In genomic region chr14:88750413-88750812, GRCh38 we compare ENCODE assay signal across 19 cellular contexts. TPM values are rescaled to one million over a fixed set of nuclear protein-coding genes. Genes with fewer than 3 reads are reported as not detected.
DNase-seq lines count a peak whose midpoint lies in the region; ATAC-seq, FAIRE-seq and TF ChIP-seq lines count a peak whose summit lies in the region.
"Had no signal": no experiment of that assay in that cellular context is flagged by ENCODE, and none has a peak within 500 bp of the region (broad histone marks: within the 10 kb centered on the region; RNA-seq: fewer than 3 reads in every experiment).

No MANE protein-coding gene starts in this region.

- no peak for TF ChIP-seq POLR2A in A549 (IDR thresholded peaks at IDR 0.05; ENCODE audit: low read length)

- no peak for TF ChIP-seq EP300 in A549 (IDR thresholded peaks at IDR 0.05)

- no peaks in the 10 kb centered on the region for H3K27me3 ChIP-seq in GM06990 (replicated peaks; ENCODE audit: control insufficient read depth, insufficient read depth, low read length)
- H3K27me3 ChIP-seq in endodermal cell (ENCODE audit: control insufficient read depth, insufficient read depth, low read length, poor library complexity, severe bottlenecking): no peaks in the 10 kb centered on the region
- H3K27me3 ChIP-seq in ascending aorta: no peaks in the 10 kb centered on the region
- H3K27me3 ChIP-seq: BLaER1 had no signal

- no peak overlapping the region for H3K27ac Mint-ChIP-seq in endodermal cell
- H3K27ac Mint-ChIP-seq: CD8-positive, alpha-beta T cell had no signal

- H3K36me3 ChIP-seq in GM06990 (ENCODE audit: control insufficient read depth, insufficient read depth, low read length) (no peaks in the 10 kb centered on the region), OCI-LY7 (ENCODE audit: insufficient read depth, low read length) (no peaks in the 10 kb centered on the region), endodermal cell (ENCODE audit: control insufficient read depth, insufficient read depth, low read length) (no peaks in the 10 kb centered on the region), ascending aorta (no peaks in the 10 kb centered on the region)
- H3K36me3 ChIP-seq: BLaER1 had no signal

- H3K9me3 ChIP-seq in A549: no peaks in the 10 kb centered on the region
- H3K9me3 ChIP-seq in OCI-LY7 (ENCODE audit: low read length): no peaks in the 10 kb centered on the region
- no peaks in the 10 kb centered on the region for H3K9me3 ChIP-seq in endodermal cell (ENCODE audit: control insufficient read depth, low read length)
- H3K9me3 ChIP-seq in ascending aorta: no peaks in the 10 kb centered on the region
- H3K9me3 ChIP-seq: BLaER1 had no signal

- 77% methylated on average over 1 of the region's 1 CpG for WGBS in A549 (ENCODE audit: missing lambda C conversion rate)
- 80% methylated on average over 1 of the region's 1 CpG; no CpG with 5 or more reads in 1 of the 2 experiments for WGBS in endodermal cell (ENCODE audit: insufficient coverage in 1 of 2, insufficient read length in 1 of 2), 2 experiments

- ATAC-seq in A549 (no peak), omental fat pad (ENCODE audit: low FRiP score) (no peak)
- ATAC-seq: CD8-positive, alpha-beta T cell; GM23338 had no signal

- H3K9ac ChIP-seq in endodermal cell (ENCODE audit: extremely low read depth, low read length, poor library complexity, severe bottlenecking): no peak overlapping the region
- H3K9ac ChIP-seq: BLaER1 had no signal

- BruUV-seq in OCI-LY7 (replicated peaks; lab: Mats Ljungman, UMichigan): no TSS peak

- H3K4me3 Mint-ChIP-seq in endodermal cell: no peak overlapping the region
- H3K4me3 Mint-ChIP-seq: CD8-positive, alpha-beta T cell; GM23338 had no signal

- TF ChIP-seq CTCF in A549 (IDR thresholded peaks at IDR 0.05): no peak
- TF ChIP-seq CTCF in GM06990 (IDR thresholded peaks at IDR 0.05; ENCODE audit: insufficient read depth, low read length, poor library complexity, severe bottlenecking): peak; percentile 16
- peak; percentile 63 for TF ChIP-seq CTCF in OCI-LY7 (conservative IDR thresholded peaks at IDR 0.05; ENCODE audit: low read length)
- peak; percentile 44 for TF ChIP-seq CTCF in endodermal cell (conservative IDR thresholded peaks at IDR 0.05)
- no peak for TF ChIP-seq CTCF in ascending aorta (IDR thresholded peaks at IDR 0.05)
- TF ChIP-seq CTCF in omental fat pad (IDR thresholded peaks at IDR 0.05): no peak

- peaks cover 31% of the 10 kb centered on the region for H3K4me1 ChIP-seq in A549
- no peaks in the 10 kb centered on the region for H3K4me1 ChIP-seq in OCI-LY7 (ENCODE audit: insufficient read depth, low read length, poor library complexity, severe bottlenecking)
- no peaks in the 10 kb centered on the region for H3K4me1 ChIP-seq in endodermal cell (ENCODE audit: control insufficient read depth, insufficient read depth, low read length)
- H3K4me1 ChIP-seq in ascending aorta: no peaks in the 10 kb centered on the region
- H3K4me1 ChIP-seq: BLaER1 had no signal

- CTCF ChIA-PET in A549 (lab: Yijun Ruan, JAX): interaction anchor here (0.6 to 0.8 kb wide), 3 partner anchors 76 to 1382 kb away, joined by 3 read pairs; no protein-coding TSS in a partner anchor
- CTCF ChIA-PET in OCI-LY7 (lab: Charles Lee; ENCODE audit: unreplicated experiment): no interaction called here

- no peaks in the 10 kb centered on the region for H3K9me2 ChIP-seq in OCI-LY7 (ENCODE audit: insufficient read depth, low read length)

- no peaks in the 10 kb centered on the region for H3K79me2 ChIP-seq in OCI-LY7 (ENCODE audit: insufficient read depth, low read depth, low read length)

- H3K4me1 Mint-ChIP-seq in endodermal cell: peaks cover 4% of the 10 kb centered on the region
- H3K4me1 Mint-ChIP-seq: GM23338 had no signal

- intact Hi-C loops in OCI-LY7 (cut with micrococcal nuclease; ENCODE audit: unreplicated experiment): no loop called here
- intact Hi-C loops in ascending aorta (cut with DNase I): no loop called here

- H4K20me1 ChIP-seq in OCI-LY7 (ENCODE audit: insufficient read depth, low read length): no peaks in the 10 kb centered on the region
- H4K20me1 ChIP-seq: BLaER1 had no signal

- POLR2A ChIA-PET in A549 (lab: Yijun Ruan, JAX) (no interaction called here), OCI-LY7 (lab: Charles Lee) (interaction anchor here (1.3 kb wide), 1 partner anchor 9 kb away, joined by 4 read pairs; no protein-coding TSS in a partner anchor)

- TF ChIP-seq RAD21 in A549 (conservative IDR thresholded peaks at IDR 0.05 in 1 of 2, IDR thresholded peaks at IDR 0.05 in 1 of 2): no peak

- no peak overlapping the region for H3K27ac ChIP-seq in A549
- H3K27ac ChIP-seq in OCI-LY7 (ENCODE audit: low read depth, low read length, poor library complexity, severe bottlenecking): no peak overlapping the region
- no peak overlapping the region for H3K27ac ChIP-seq in endodermal cell (ENCODE audit: low read depth, low read length)
- H3K27ac ChIP-seq in ascending aorta: no peak overlapping the region
- H3K27ac ChIP-seq: BLaER1 had no signal

- no peaks in the 10 kb centered on the region for H3K36me3 Mint-ChIP-seq in endodermal cell (ENCODE audit: low read depth)

- no peak overlapping the region for H3K4me2 ChIP-seq in A549
- H3K4me2 ChIP-seq in OCI-LY7 (ENCODE audit: low read length): no peak overlapping the region
- H3K4me2 ChIP-seq: BLaER1, GM23338 had no signal

- FAIRE-seq in A549 (lab: Jason Lieb, UNC): peak; percentile 61
- FAIRE-seq: A204.1, GM12891, GM18507, H54 had no signal

- no peak overlapping the region for H2AFZ ChIP-seq in OCI-LY7 (ENCODE audit: low read length)

- H3K27me3 Mint-ChIP-seq in endodermal cell (ENCODE audit: insufficient read depth): no peaks in the 10 kb centered on the region

- no peaks in the 10 kb centered on the region for H3K9me3 Mint-ChIP-seq in endodermal cell
- H3K9me3 Mint-ChIP-seq: CD8-positive, alpha-beta T cell; GM23338 had no signal

- no peak overlapping the region for H3K4me3 ChIP-seq in A549
- H3K4me3 ChIP-seq in GM06990 (replicated peaks; ENCODE audit: low read depth, low read length): no peak overlapping the region
- H3K4me3 ChIP-seq in OCI-LY7 (ENCODE audit: low read depth, low read length, poor library complexity, severe bottlenecking): no peak overlapping the region
- H3K4me3 ChIP-seq in endodermal cell (ENCODE audit: low read length): no peak overlapping the region
- H3K4me3 ChIP-seq in ascending aorta: no peak overlapping the region
- H3K4me3 ChIP-seq: BLaER1, GM23338 had no signal

- DNase-seq in A549 (ENCODE audit: low read depth in 1 of 2, low spot score in 1 of 2) (no peak), GM06990 (ENCODE audit: extremely low read depth, insufficient read length) (no peak), OCI-LY7 (ENCODE audit: low spot score) (no peak), endodermal cell (no peak), ascending aorta (ENCODE audit: low spot score in 2 of 2) (no peak), NCI-H345 (lab: John Stamatoyannopoulos, UW) (no peak), omental fat pad (ENCODE audit: low spot score) (no peak)
- DNase-seq: Calu3; CD8-positive, alpha-beta T cell; DMS79 treated with DMSO at 0.1 percent for 48 hours; EL; HCEC 1CT had no signal

TF ChIP-seq in A549, 52 proteins besides CTCF, POLR2A, EP300 and RAD21 (continues in another document):
- TF ChIP-seq BHLHE40 (IDR thresholded peaks at IDR 0.05; ENCODE audit: low read depth, low read length) (no peak), EHF (CRISPR knock-in tag; IDR thresholded peaks at IDR 0.05) (no peak), GATA3 (IDR thresholded peaks at IDR 0.05; ENCODE audit: borderline replicate concordance) (no peak), ZFP36 (IDR thresholded peaks at IDR 0.05; ENCODE audit: borderline replicate concordance, partially characterized antibody) (no peak), CHD2 (IDR thresholded peaks at IDR 0.05; ENCODE audit: low read length, partially characterized antibody) (no peak), CBX8 (IDR thresholded peaks at IDR 0.05) (no peak), ESRRA (IDR thresholded peaks at IDR 0.05; ENCODE audit: borderline replicate concordance, low read length) (no peak), ELK1 (IDR thresholded peaks at IDR 0.05; ENCODE audit: low read depth, low read length) (no peak), CHD4 (IDR thresholded peaks at IDR 0.05; ENCODE audit: borderline replicate concordance) (no peak), PBX3 (IDR thresholded peaks at IDR 0.05) (no peak), HOXB5 (CRISPR knock-in tag; IDR thresholded peaks at IDR 0.05) (no peak), NPAS2 (CRISPR knock-in tag; IDR thresholded peaks at IDR 0.05; ENCODE audit: borderline replicate concordance) (no peak), KDM1A (IDR thresholded peaks at IDR 0.05; ENCODE audit: low read depth) (no peak), ZNF302 (CRISPR knock-in tag; IDR thresholded peaks at IDR 0.05) (no peak)

RNA-seq across cellular contexts. Expression of gene EML5, which starts 42.3 kb away (rescaled TPM):
- polyA plus RNA-seq in A549 (2011; rRNA removed) (0.40 and 0.62 TPM in 2 replicates), A549 (2017; fragmentation: RNase III; extraction: RNeasy Plus Mini Kit Qiagen cat#74134 plus additional on column Dnase treatment) (0.44 to 0.86 TPM (median 0.54 TPM) in 3 replicates)
- 0.04 and 0.14 TPM in 2 replicates for polyA plus RNA-seq in A549 (2012; cell fraction: cytosol; rRNA removed)
- polyA plus RNA-seq in A549 (2012; cell fraction: nucleus; rRNA removed): 0.05 and 0.34 TPM in 2 replicates
- polyA minus RNA-seq in A549 (2011; rRNA and poly(A)+ RNA removed): 0.83 and 0.88 TPM in 2 replicates
- 1.8 and 2.1 TPM in 2 replicates for total RNA-seq in OCI-LY7 (2014; rRNA removed; shearing (Covaris generic))
- total RNA-seq in OCI-LY7 (2022) (5.2 and 5.6 TPM in 2 replicates), endodermal cell (1 to 10 TPM; 1.7 to 2.3 TPM), ascending aorta (0.21 TPM), omental fat pad (under 1 TPM; 0.36 to 0.63 (median 0.47) TPM)
- 0.39 TPM for polyA plus RNA-seq in endodermal cell (2013, experiment 1 of 2)
- polyA plus RNA-seq in endodermal cell (2013, experiment 2 of 2): 0.41 TPM
- total RNA-seq: G401 had no signal

Comparison
In these comparisons a context has a peak if more than half of its experiments do, and no peak if none do; other contexts are left out.
1. CTCF ChIP-seq: peak in GM06990 (single experiment), OCI-LY7 (single experiment) and endodermal cell (single experiment); none in A549 (single experiment), ascending aorta (0 of 3) and omental fat pad (0 of 3).